ENCODE assay signal across 10 cellular contexts in the genomic region with DNA sequence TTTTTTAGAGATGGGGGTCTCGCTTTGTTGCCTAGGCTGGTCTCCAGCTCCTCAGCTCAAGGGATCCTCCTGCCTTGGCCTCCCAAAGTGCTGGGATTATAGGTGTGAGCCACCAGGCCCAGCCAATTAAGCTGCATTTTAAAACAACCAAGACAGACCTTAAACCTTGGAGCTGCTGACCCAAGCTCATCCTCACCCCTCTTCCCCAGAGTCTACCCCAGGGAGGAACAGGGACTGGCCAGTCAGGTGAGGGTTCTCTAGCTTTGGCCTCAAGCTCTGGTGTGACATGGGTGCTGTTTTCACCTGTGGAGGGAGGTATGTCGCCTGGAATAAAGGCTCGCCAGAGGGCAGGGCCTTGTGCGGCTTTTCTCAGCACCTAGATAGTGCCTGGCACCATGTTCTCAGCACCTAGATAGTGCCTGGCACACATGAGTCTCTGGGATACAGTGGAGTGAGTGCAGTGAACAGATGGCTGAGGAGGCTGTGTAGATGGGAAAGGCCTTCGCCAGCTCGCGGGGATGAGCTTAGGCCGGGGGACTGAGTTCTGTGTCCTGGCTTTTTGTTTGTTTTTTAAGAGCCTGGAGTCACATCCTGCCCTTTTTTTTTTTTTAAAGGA. TPM values are rescaled to one million over a fixed set of nuclear protein-coding genes. Genes with fewer than 3 reads are reported as not detected.
DNase-seq lines count a peak whose midpoint lies in the region; ATAC-seq, FAIRE-seq and TF ChIP-seq lines count a peak whose summit lies in the region.
"Had no signal": no experiment of that assay in that cellular context is flagged by ENCODE, and none has a peak within 500 bp of the region (broad histone marks: within the 10 kb centered on the region; RNA-seq: fewer than 3 reads in every experiment).

No MANE protein-coding gene starts in this region.

- WGBS in ovary, 3 donors, result 39 to 48% (median 44%) methylated on average over 7 to 8 of the region's 8 CpGs

- FAIRE-seq in H54 (lab: Jason Lieb, UNC), result no peak
- FAIRE-seq: frontal cortex had no signal

- peak; percentile 89 for DNase-seq in G401 (ENCODE audit: low spot score)
- peak; percentile 50 for DNase-seq in NCI-H1694 (lab: John Stamatoyannopoulos, UW)
- DNase-seq in ovary, result peak in 3 of 5 donors; percentile 27 to 39 (median 36)
- DNase-seq in H54 (ENCODE audit: insufficient read length, low spot score), result no peak
- no peak for DNase-seq in H4 (ENCODE audit: low spot score)
- DNase-seq: aorta, NCI-H2227 treated with DMSO at 0.1 percent for 48 hours had no signal

- H3K4me3 ChIP-seq in ovary, result no peak overlapping the region

- peak overlapping the region in 1 of 5 experiments; percentile 14 for H3K4me3 Mint-ChIP-seq in brain

- no peak for ATAC-seq in HG03432 (IDR thresholded peaks at IDR 0.05; ENCODE audit: unreplicated experiment)

- no peaks in the 10 kb centered on the region for H3K9me3 Mint-ChIP-seq in brain

- TF ChIP-seq CTCF in brain (conservative IDR thresholded peaks at IDR 0.05) (no peak), ovary (IDR thresholded peaks at IDR 0.05) (no peak)

- peak overlapping the region in 1 of 2 donors; percentile 72 for H3K27ac ChIP-seq in ovary

- intact Hi-C loops in ovary (cut with DNase I), result loop anchor here in 1 of 4 donors (5.0 to 10.0 kb wide), 2 partner anchors 72 to 129 kb away; no protein-coding TSS in a partner anchor

- peaks cover 29% of the 10 kb centered on the region for H3K4me1 ChIP-seq in ovary (ENCODE audit: insufficient read depth)

- H3K36me3 ChIP-seq in ovary, result no peaks in the 10 kb centered on the region

- TF ChIP-seq POLR2A in ovary (IDR thresholded peaks at IDR 0.05) (no peak), H54 (IDR thresholded peaks at IDR 0.05; ENCODE audit: low read depth, low read length) (no peak)

- H3K36me3 Mint-ChIP-seq in brain, result peaks cover 37% of the 10 kb centered on the region

- no peaks in the 10 kb centered on the region for H3K27me3 ChIP-seq in ovary

- no peaks in the 10 kb centered on the region for H3K27me3 Mint-ChIP-seq in brain

- no peaks in the 10 kb centered on the region for H3K9me3 ChIP-seq in ovary

- no peak for TF ChIP-seq EP300 in ovary (IDR thresholded peaks at IDR 0.05)

- H3K4me1 Mint-ChIP-seq in brain, result peaks cover 13% of the 10 kb centered on the region

- in situ Hi-C loops in G401 (cut with HindIII; ENCODE audit: low sequenced_read_pairs), result no loop called here

- peak overlapping the region in 4 of 5 experiments; percentile 56 to 89 (median 84) for H3K27ac Mint-ChIP-seq in brain

RNA-seq across cellular contexts. Expression of a gene that starts 7.4 kb away (rescaled TPM):
- total RNA-seq in G401 (2014; rRNA removed; shearing (Covaris generic)), result 103 and 121 TPM in 2 replicates
- polyA plus RNA-seq in brain (ENCODE audit: insufficient read depth, low read depth, low replicate concordance) (68.6 TPM), ovary (10 to 100 TPM; 71.7 to 98.9 TPM)
- total RNA-seq in ovary, result 100 to 1,000 TPM in 6 of 7 donors, 10 to 100 TPM in 1; 88.7 to 209 (median 130) TPM
- total RNA-seq in H4 (2014; rRNA removed; shearing (Covaris generic)), result 22.8 and 24.8 TPM in 2 replicates

RNA-seq across cellular contexts. Expression of a gene that starts 9.5 kb away (rescaled TPM):
- 164 and 188 TPM in 2 replicates for total RNA-seq in G401 (2014; rRNA removed; shearing (Covaris generic))
- 55.8 TPM for polyA plus RNA-seq in brain (ENCODE audit: insufficient read depth, low read depth, low replicate concordance)
- total RNA-seq in ovary, result 100 to 1,000 TPM; 111 to 209 (median 158) TPM
- 100 to 1,000 TPM in 1 of 2 donors, 10 to 100 TPM in 1; 18.9 to 108 TPM for polyA plus RNA-seq in ovary
- total RNA-seq in H4 (2014; rRNA removed; shearing (Covaris generic)), result 32.8 and 49.8 TPM in 2 replicates

RNA-seq across cellular contexts. Expression of a gene that starts 14.7 kb away (rescaled TPM):
- total RNA-seq in G401 (2014; rRNA removed; shearing (Covaris generic)), result 4.6 and 6.5 TPM in 2 replicates
- 32.2 TPM for polyA plus RNA-seq in brain (ENCODE audit: insufficient read depth, low read depth, low replicate concordance)
- total RNA-seq in ovary, result 10 to 100 TPM in 2 of 7 donors, 1 to 10 TPM in 5; 2.8 to 17.0 (median 4.6) TPM
- polyA plus RNA-seq in ovary, result 1 to 10 TPM; 1.9 to 9.2 TPM
- 0.12 and 0.23 TPM in 2 replicates for total RNA-seq in H4 (2014; rRNA removed; shearing (Covaris generic))

RNA-seq across cellular contexts. Expression of a gene that starts 58.1 kb away (rescaled TPM):
- 17.9 and 25.0 TPM in 2 replicates for total RNA-seq in G401 (2014; rRNA removed; shearing (Covaris generic))
- 22.1 TPM for polyA plus RNA-seq in brain (ENCODE audit: insufficient read depth, low read depth, low replicate concordance)
- 10 to 100 TPM in 3 of 7 donors, 1 to 10 TPM in 4; 8.8 to 12.2 (median 9.9) TPM for total RNA-seq in ovary
- polyA plus RNA-seq in ovary, result 10 to 100 TPM in 1 of 2 donors, 1 to 10 TPM in 1; 2.8 to 12.6 TPM
- 6.3 and 11.5 TPM in 2 replicates for total RNA-seq in H4 (2014; rRNA removed; shearing (Covaris generic))

Comparison
In these comparisons a context has a peak if more than half of its experiments do, and no peak if none do; other contexts are left out.
1. DNase-seq: peak in G401 (single experiment), NCI-H1694 (single experiment) and ovary (3 of 5); none in H54 (single experiment) and H4 (single experiment).